8 cellular contexts compared by ENCODE assay signal in genomic region chr3:179558742-179559364, GRCh38. TPM values are rescaled to one million over a fixed set of nuclear protein-coding genes. Genes with fewer than 3 reads are reported as not detected.
DNase-seq lines count a peak whose midpoint lies in the region; ATAC-seq, FAIRE-seq and TF ChIP-seq lines count a peak whose summit lies in the region.

No MANE protein-coding gene starts in this region.

- peaks cover 3% of the 10 kb centered on the region for H3K79me2 ChIP-seq in HepG2 (ENCODE audit: insufficient read depth, low read length)

- no peak overlapping the region for H3K9ac ChIP-seq in HepG2 (ENCODE audit: insufficient read depth, low read depth, low read length)

- H3K27ac ChIP-seq in HepG2 (ENCODE audit: extremely low read length, insufficient read depth, low read length): no peak overlapping the region

- H3K4me1 ChIP-seq in HepG2 (ENCODE audit: insufficient read depth, low read length): peaks cover 7% of the 10 kb centered on the region; the same call in 1 of the 2 replicates

- no peaks in the 10 kb centered on the region for H3K9me3 ChIP-seq in HepG2 (ENCODE audit: low read length)

- H3K4me3 ChIP-seq in HepG2 (replicated peaks in 1 of 3; ENCODE audit: insufficient read depth in 1 of 3, low read depth in 2 of 3, low read length in 3 of 3): no peak overlapping the region

- H2AFZ ChIP-seq in HepG2 (ENCODE audit: low read length): no peak overlapping the region

- peak; percentile 85 for TF ChIP-seq RAD21 in HepG2 (CRISPR knock-in tag; IDR thresholded peaks at IDR 0.05)

- BruUV-seq in HepG2 (replicated peaks; lab: Mats Ljungman, UMichigan): no TSS peak

- TF ChIP-seq CTCF in HepG2 (CRISPR knock-in tag; IDR thresholded peaks at IDR 0.05): peak; percentile 83

- H3K36me3 ChIP-seq in HepG2 (replicated peaks in 1 of 2; ENCODE audit: control insufficient read depth in 1 of 2, insufficient read depth in 2 of 2, low read length in 2 of 2): no peaks in the 10 kb centered on the region

- POLR2A ChIA-PET in HepG2 (lab: Yijun Ruan, JAX): no interaction called here

- intact Hi-C loops in Right ventricle myocardium superior (cut with DNase I) (loop anchor here (2.0 kb wide), 1 partner anchor 138 kb away; no protein-coding TSS in a partner anchor), Right ventricle myocardium inferior (cut with DNase I) (loop anchor here (1.0 to 10.0 kb wide), 2 partner anchors 138 to 544 kb away; no protein-coding TSS in a partner anchor), HepG2 (cut with micrococcal nuclease; ENCODE audit: unreplicated experiment) (loop anchor here (1.0 to 2.0 kb wide), 4 partner anchors 113 to 544 kb away; partner anchors contain the start of gene PIK3CA)

- TF ChIP-seq EP300 in HepG2 (IDR thresholded peaks at IDR 0.05; ENCODE audit: low read depth in 2 of 2, low read length in 2 of 2) (no peak), HepG2 (CRISPR knock-in tag; IDR thresholded peaks at IDR 0.05; ENCODE audit: borderline replicate concordance) (no peak)

- FAIRE-seq in HepG2 (lab: Jason Lieb, UNC): peak; percentile 81

- no peaks in the 10 kb centered on the region for H4K20me1 ChIP-seq in HepG2 (ENCODE audit: insufficient read depth, low read length)

- H3K27me3 ChIP-seq in HepG2 (ENCODE audit: control insufficient read depth in 1 of 2, insufficient read depth in 2 of 2, low read length in 2 of 2): no peaks in the 10 kb centered on the region

- CTCF ChIA-PET in HepG2 (lab: Yijun Ruan, JAX; ENCODE audit: low intra/inter-chr PET ratio, low total read pairs): interaction anchor here (1.5 to 1.6 kb wide), 3 partner anchors 112 to 543 kb away, joined by 6 to 16 read pairs (median 9); partner anchors contain the start of gene ZNF639

- DNase-seq in Right ventricle myocardium superior: peak; percentile 59
- DNase-seq in Right ventricle myocardium inferior (ENCODE audit: missing footprints): no peak
- peak; percentile 68 for DNase-seq in NCI-H1694 treated with DMSO at 0.1 percent for 48 hours (lab: John Stamatoyannopoulos, UW)
- peak; percentile 16 for DNase-seq in T1000 (lab: John Stamatoyannopoulos, UW)
- DNase-seq in cerebellum (ENCODE audit: low spot score): peak; percentile 34
- peak; percentile 48 for DNase-seq in HepG2 (ENCODE audit: low spot score)
- peak; percentile 61 for DNase-seq in stimulated activated CD8-positive, alpha-beta memory T cell treated with anti-CD3 and anti-CD28 coated beads, Interleukin-4, amount 100 ng/mL, for 48 hours

- in situ Hi-C loops in HepG2 (cut with HindIII; ENCODE audit: extremely low pct_ligation_motif_present, low pct_unique_long_range_greater_than_20kb): loop anchor here (5.0 to 25.0 kb wide), 3 partner anchors 107 to 422 kb away; partner anchors contain the start of genes GNB4, PIK3CA and ZNF639

- WGBS in HepG2 (ENCODE audit: low lambda C conversion rate): 0% methylated on average over 3 of the region's 3 CpGs

- no peak overlapping the region for H3K4me2 ChIP-seq in HepG2 (ENCODE audit: low read depth, low read length)

- no peak for TF ChIP-seq POLR2A in HepG2 (IDR thresholded peaks at IDR 0.05; ENCODE audit: insufficient read depth in 1 of 2, low read depth in 2 of 2, low read length in 2 of 2)

- ATAC-seq in Right ventricle myocardium superior (ENCODE audit: poor library complexity): peak; percentile 13
- no peak for ATAC-seq in Right ventricle myocardium inferior
- no peak for ATAC-seq in HepG2
- ATAC-seq in HG03354 (IDR thresholded peaks at IDR 0.05; ENCODE audit: poor library complexity, severe bottlenecking, unreplicated experiment): no peak

RNA-seq across cellular contexts. Expression of gene ACTL6A, which starts 3.9 kb away (rescaled TPM):
- total RNA-seq in Right ventricle myocardium superior (21.2 TPM), Right ventricle myocardium inferior (19.1 TPM), cerebellum (61.2 TPM), HepG2 (2016; rRNA removed; fragmentation: Illumina TruSeq; extraction: Trizol) (84.1 and 116 TPM in 2 replicates)
- 16.4 and 20.7 TPM in 2 replicates for total RNA-seq in HepG2 (2016; cell fraction: cytosol; rRNA removed; fragmentation: Illumina TruSeq; extraction: Trizol; ENCODE audit: low read depth)
- total RNA-seq in HepG2 (2016; cell fraction: insoluble cytoplasmic fraction; rRNA removed; fragmentation: Illumina TruSeq; extraction: Trizol): 86.5 and 121 TPM in 2 replicates
- total RNA-seq in HepG2 (2016; cell fraction: membrane; rRNA removed; fragmentation: Illumina TruSeq; extraction: Trizol): 31.9 and 33.1 TPM in 2 replicates
- total RNA-seq in HepG2 (2016; cell fraction: nucleus; rRNA removed; fragmentation: Illumina TruSeq; extraction: Trizol): 55.0 and 58.8 TPM in 2 replicates
- polyA plus RNA-seq in HepG2 (2011; rRNA removed): 43.7 and 58.1 TPM in 2 replicates
- polyA plus RNA-seq in HepG2 (2011; cell fraction: cytosol; rRNA removed): 35.5 and 40.7 TPM in 2 replicates
- 69.6 and 84.5 TPM in 2 replicates for polyA plus RNA-seq in HepG2 (2011; cell fraction: nucleus; rRNA removed)
- polyA plus RNA-seq in HepG2 (2012): 28.8 and 43.7 TPM in 2 replicates
- polyA plus RNA-seq in HepG2 (2016; cell fraction: cytosol; fragmentation: Illumina TruSeq; extraction: Trizol; ENCODE audit: low read depth): 10.2 and 11.3 TPM in 2 replicates
- polyA plus RNA-seq in HepG2 (2016; cell fraction: insoluble cytoplasmic fraction; fragmentation: Illumina TruSeq; extraction: Trizol; ENCODE audit: low read depth): 99.9 and 106 TPM in 2 replicates
- 19.7 and 20.1 TPM in 2 replicates for polyA plus RNA-seq in HepG2 (2016; cell fraction: membrane; fragmentation: Illumina TruSeq; extraction: Trizol; ENCODE audit: low read depth)
- polyA plus RNA-seq in HepG2 (2016; cell fraction: nucleus; fragmentation: Illumina TruSeq; extraction: Trizol; ENCODE audit: insufficient read depth, low read depth): 110 and 131 TPM in 2 replicates
- polyA minus RNA-seq in HepG2 (2011; rRNA and poly(A)+ RNA removed; ENCODE audit: low replicate concordance): 18.2 and 73.1 TPM in 2 replicates
- polyA minus RNA-seq in HepG2 (2011; cell fraction: cytosol; rRNA and poly(A)+ RNA removed): 22.5 and 24.9 TPM in 2 replicates
- 51.0 and 56.7 TPM in 2 replicates for polyA minus RNA-seq in HepG2 (2011; cell fraction: nucleus; rRNA and poly(A)+ RNA removed)

RNA-seq across cellular contexts. Expression of gene MRPL47, which starts 45.6 kb away (rescaled TPM):
- total RNA-seq in Right ventricle myocardium superior (44.4 TPM), Right ventricle myocardium inferior (44.4 TPM), cerebellum (27.5 TPM), HepG2 (2016; rRNA removed; fragmentation: Illumina TruSeq; extraction: Trizol) (83.8 and 120 TPM in 2 replicates)
- total RNA-seq in HepG2 (2016; cell fraction: cytosol; rRNA removed; fragmentation: Illumina TruSeq; extraction: Trizol; ENCODE audit: low read depth): 32.8 and 34.3 TPM in 2 replicates
- 77.3 and 132 TPM in 2 replicates for total RNA-seq in HepG2 (2016; cell fraction: insoluble cytoplasmic fraction; rRNA removed; fragmentation: Illumina TruSeq; extraction: Trizol)
- total RNA-seq in HepG2 (2016; cell fraction: membrane; rRNA removed; fragmentation: Illumina TruSeq; extraction: Trizol): 32.7 and 38.5 TPM in 2 replicates
- total RNA-seq in HepG2 (2016; cell fraction: nucleus; rRNA removed; fragmentation: Illumina TruSeq; extraction: Trizol): 29.4 and 31.7 TPM in 2 replicates
- polyA plus RNA-seq in HepG2 (2011; rRNA removed): 27.9 and 36.1 TPM in 2 replicates
- 16.1 and 24.9 TPM in 2 replicates for polyA plus RNA-seq in HepG2 (2011; cell fraction: cytosol; rRNA removed)
- 6.3 and 6.9 TPM in 2 replicates for polyA plus RNA-seq in HepG2 (2011; cell fraction: nucleus; rRNA removed)
- 31.6 and 41.5 TPM in 2 replicates for polyA plus RNA-seq in HepG2 (2012)
- 37.9 and 39.7 TPM in 2 replicates for polyA plus RNA-seq in HepG2 (2016; cell fraction: cytosol; fragmentation: Illumina TruSeq; extraction: Trizol; ENCODE audit: low read depth)
- polyA plus RNA-seq in HepG2 (2016; cell fraction: insoluble cytoplasmic fraction; fragmentation: Illumina TruSeq; extraction: Trizol; ENCODE audit: low read depth): 137 and 147 TPM in 2 replicates
- polyA plus RNA-seq in HepG2 (2016; cell fraction: membrane; fragmentation: Illumina TruSeq; extraction: Trizol; ENCODE audit: low read depth): 34.8 and 37.3 TPM in 2 replicates
- 51.7 and 59.5 TPM in 2 replicates for polyA plus RNA-seq in HepG2 (2016; cell fraction: nucleus; fragmentation: Illumina TruSeq; extraction: Trizol; ENCODE audit: insufficient read depth, low read depth)
- 8.7 and 22.5 TPM in 2 replicates for polyA minus RNA-seq in HepG2 (2011; rRNA and poly(A)+ RNA removed; ENCODE audit: low replicate concordance)
- 14.0 and 14.8 TPM in 2 replicates for polyA minus RNA-seq in HepG2 (2011; cell fraction: cytosol; rRNA and poly(A)+ RNA removed)
- polyA minus RNA-seq in HepG2 (2011; cell fraction: nucleus; rRNA and poly(A)+ RNA removed): 15.8 and 20.0 TPM in 2 replicates

RNA-seq across cellular contexts. Expression of gene NDUFB5, which starts 45.7 kb away (rescaled TPM):
- total RNA-seq in Right ventricle myocardium superior (360 TPM), Right ventricle myocardium inferior (365 TPM), cerebellum (67.6 TPM), HepG2 (2016; rRNA removed; fragmentation: Illumina TruSeq; extraction: Trizol) (120 and 154 TPM in 2 replicates)
- 39.7 and 42.0 TPM in 2 replicates for total RNA-seq in HepG2 (2016; cell fraction: cytosol; rRNA removed; fragmentation: Illumina TruSeq; extraction: Trizol; ENCODE audit: low read depth)
- 125 and 168 TPM in 2 replicates for total RNA-seq in HepG2 (2016; cell fraction: insoluble cytoplasmic fraction; rRNA removed; fragmentation: Illumina TruSeq; extraction: Trizol)
- total RNA-seq in HepG2 (2016; cell fraction: membrane; rRNA removed; fragmentation: Illumina TruSeq; extraction: Trizol): 56.7 and 72.1 TPM in 2 replicates
- total RNA-seq in HepG2 (2016; cell fraction: nucleus; rRNA removed; fragmentation: Illumina TruSeq; extraction: Trizol): 56.0 and 61.5 TPM in 2 replicates
- 30.4 and 43.3 TPM in 2 replicates for polyA plus RNA-seq in HepG2 (2011; rRNA removed)
- 18.5 and 30.3 TPM in 2 replicates for polyA plus RNA-seq in HepG2 (2011; cell fraction: cytosol; rRNA removed)
- 15.8 and 22.3 TPM in 2 replicates for polyA plus RNA-seq in HepG2 (2011; cell fraction: nucleus; rRNA removed)
- 91.3 and 94.8 TPM in 2 replicates for polyA plus RNA-seq in HepG2 (2012)
- 39.9 and 44.5 TPM in 2 replicates for polyA plus RNA-seq in HepG2 (2016; cell fraction: cytosol; fragmentation: Illumina TruSeq; extraction: Trizol; ENCODE audit: low read depth)
- 155 and 170 TPM in 2 replicates for polyA plus RNA-seq in HepG2 (2016; cell fraction: insoluble cytoplasmic fraction; fragmentation: Illumina TruSeq; extraction: Trizol; ENCODE audit: low read depth)
- polyA plus RNA-seq in HepG2 (2016; cell fraction: membrane; fragmentation: Illumina TruSeq; extraction: Trizol; ENCODE audit: low read depth): 61.9 and 64.1 TPM in 2 replicates
- polyA plus RNA-seq in HepG2 (2016; cell fraction: nucleus; fragmentation: Illumina TruSeq; extraction: Trizol; ENCODE audit: insufficient read depth, low read depth): 93.0 and 106 TPM in 2 replicates
- 6.6 and 10.2 TPM in 2 replicates for polyA minus RNA-seq in HepG2 (2011; rRNA and poly(A)+ RNA removed; ENCODE audit: low replicate concordance)
- polyA minus RNA-seq in HepG2 (2011; cell fraction: cytosol; rRNA and poly(A)+ RNA removed): 30.8 and 34.3 TPM in 2 replicates
- 17.9 and 18.5 TPM in 2 replicates for polyA minus RNA-seq in HepG2 (2011; cell fraction: nucleus; rRNA and poly(A)+ RNA removed)
